8 cellular contexts compared by ENCODE assay signal in the genomic region with DNA sequence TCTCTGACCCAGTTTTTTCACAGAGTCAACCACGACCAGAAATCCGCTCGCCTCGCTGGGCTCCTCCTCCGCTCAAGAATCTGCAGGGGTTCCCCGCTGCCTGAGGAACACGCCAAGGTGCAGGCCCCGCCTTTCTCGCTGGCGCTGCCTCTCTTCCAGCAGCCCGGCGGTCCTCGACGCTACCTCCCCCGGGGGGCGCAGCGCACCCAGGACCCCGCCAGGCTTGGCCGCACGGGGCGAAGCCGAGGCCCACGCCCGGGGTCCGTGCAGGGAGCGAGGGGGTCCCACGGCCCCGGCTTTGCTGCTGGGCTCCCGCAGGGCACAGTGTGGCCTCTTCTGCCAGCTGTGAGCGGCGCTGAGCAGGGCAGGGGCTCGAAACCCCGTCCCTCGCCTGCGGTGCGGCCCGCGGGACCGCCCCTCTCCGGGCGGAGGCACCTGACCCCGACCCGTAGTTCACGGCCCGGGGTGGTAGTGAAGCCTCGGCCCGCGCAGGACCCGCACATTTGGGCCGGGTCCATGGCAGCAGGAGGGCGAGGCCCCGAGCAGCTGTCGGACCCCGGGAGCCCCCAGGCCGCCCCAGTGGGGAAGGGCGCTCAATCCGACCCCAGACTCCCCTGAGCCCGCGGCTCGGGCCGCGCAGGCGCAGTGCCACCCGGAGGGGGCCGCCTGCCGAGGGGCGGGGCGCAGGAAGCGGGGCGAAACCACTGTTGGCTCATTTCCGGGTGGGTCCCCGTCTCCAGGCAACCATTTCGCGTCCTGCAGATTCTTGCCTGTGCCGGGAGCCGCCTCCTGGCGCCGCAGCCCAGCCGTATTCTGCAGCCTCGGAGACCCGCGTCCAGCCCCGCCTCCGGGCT. TPM values are rescaled to one million over a fixed set of nuclear protein-coding genes. Genes with fewer than 3 reads are reported as not detected.
DNase-seq lines count a peak whose midpoint lies in the region; ATAC-seq and TF ChIP-seq lines count a peak whose summit lies in the region.

No MANE protein-coding gene starts in this region.

- CTCF ChIA-PET in OCI-LY7 (lab: Charles Lee; ENCODE audit: unreplicated experiment): no interaction called here

- H3K27me3 ChIP-seq in esophagus (ENCODE audit: control insufficient read depth in 1 of 2, insufficient read depth in 2 of 2, low read length in 2 of 2) (no peaks in the 10 kb centered on the region), mucosa of stomach (ENCODE audit: control insufficient read depth, insufficient read depth, low read length) (peaks cover 15% of the 10 kb centered on the region)

- peak overlapping the region; percentile 69 for H3K4me2 ChIP-seq in OCI-LY7 (ENCODE audit: low read length)

- TF ChIP-seq CTCF in OCI-LY7 (conservative IDR thresholded peaks at IDR 0.05; ENCODE audit: low read length): 0 out of 2 replicates have a peak, but pooled peaks have one; percentile 14

- H3K36me3 Mint-ChIP-seq in IgD-negative memory B cell: no peaks in the 10 kb centered on the region

- POLR2A ChIA-PET in OCI-LY7 (lab: Charles Lee): no interaction called here

- peak overlapping the region; percentile 12 for H3K27ac ChIP-seq in OCI-LY7 (ENCODE audit: low read depth, low read length, poor library complexity, severe bottlenecking)
- peak overlapping the region; percentile 77 to 81 for H3K27ac ChIP-seq in esophagus (ENCODE audit: low read depth in 2 of 2, low read length in 1 of 2)

- 0 to 1% methylated on average over 67 to 84 of the region's 84 CpGs for WGBS in esophagus, 2 donors

- intact Hi-C loops in OCI-LY7 (cut with micrococcal nuclease; ENCODE audit: unreplicated experiment): no loop called here

- H3K9me3 ChIP-seq in OCI-LY7 (ENCODE audit: low read length): peaks cover 10% of the 10 kb centered on the region; the same call in 1 of the 2 replicates
- peaks cover 0 to 3% of the 10 kb centered on the region in 2 donors for H3K9me3 ChIP-seq in esophagus (ENCODE audit: control insufficient read depth in 2 of 2, insufficient read depth in 1 of 2, low read depth in 1 of 2, low read length in 1 of 2)
- no peaks in the 10 kb centered on the region for H3K9me3 ChIP-seq in mucosa of stomach (ENCODE audit: control insufficient read depth, low read length)

- H3K79me2 ChIP-seq in OCI-LY7 (ENCODE audit: insufficient read depth, low read depth, low read length): no peaks in the 10 kb centered on the region

- H3K9ac ChIP-seq in mucosa of stomach (ENCODE audit: low read length): peak overlapping the region; percentile 87

- no peaks in the 10 kb centered on the region for H3K9me2 ChIP-seq in OCI-LY7 (ENCODE audit: insufficient read depth, low read length)

- H3K4me1 Mint-ChIP-seq in IgD-negative memory B cell: peaks cover 3 to 4% (median 4%) of the 10 kb centered on the region in 3 donors

- H3K27me3 Mint-ChIP-seq in IgD-negative memory B cell: no peaks in the 10 kb centered on the region

- ATAC-seq in GM21528 (IDR thresholded peaks at IDR 0.05; ENCODE audit: low FRiP score, unreplicated experiment): peak; percentile 82

- H3K4me3 ChIP-seq in OCI-LY7 (ENCODE audit: low read depth, low read length, poor library complexity, severe bottlenecking): peak overlapping the region; percentile 76
- peak overlapping the region; percentile 56 to 66 for H3K4me3 ChIP-seq in esophagus (ENCODE audit: low read depth in 1 of 2, low read length in 2 of 2)
- peak overlapping the region; percentile 74 for H3K4me3 ChIP-seq in mucosa of stomach (ENCODE audit: low read length)

- no peaks in the 10 kb centered on the region for H3K36me3 ChIP-seq in OCI-LY7 (ENCODE audit: insufficient read depth, low read length)
- no peaks in the 10 kb centered on the region for H3K36me3 ChIP-seq in esophagus (ENCODE audit: control insufficient read depth in 2 of 2, insufficient read depth in 2 of 2, low read length in 1 of 2)
- no peaks in the 10 kb centered on the region for H3K36me3 ChIP-seq in mucosa of stomach (ENCODE audit: control insufficient read depth, insufficient read depth, low read length)

- DNase-seq in DMS 273 treated with DMSO at 0.1 percent for 48 hours (lab: John Stamatoyannopoulos, UW) (peak; percentile 69), OCI-LY7 (ENCODE audit: low spot score) (peak; percentile 94), activated T-cell treated with anti-CD3 and anti-CD28 coated beads for 48 hours (ENCODE audit: low read depth) (peak; percentile 93)
- peak; percentile 87 to 89 for DNase-seq in stimulated activated CD8-positive, alpha-beta memory T cell treated with anti-CD3 and anti-CD28 coated beads, Interleukin-4, amount 100 ng/mL, for 4 hours (ENCODE audit: low read depth in 2 of 2, low spot score in 1 of 2)

- H2AFZ ChIP-seq in OCI-LY7 (ENCODE audit: low read length): peak overlapping the region; percentile 86

- H3K27ac Mint-ChIP-seq in IgD-negative memory B cell: peak overlapping the region; percentile 89 to 96 (median 93)

- no peaks in the 10 kb centered on the region for H4K20me1 ChIP-seq in OCI-LY7 (ENCODE audit: insufficient read depth, low read length)

- H3K4me3 Mint-ChIP-seq in IgD-negative memory B cell: peak overlapping the region; percentile 80 to 96 (median 88)

- H3K9me3 Mint-ChIP-seq in IgD-negative memory B cell: peaks cover 0 to 10% (median 4%) of the 10 kb centered on the region in 3 donors

- H3K4me1 ChIP-seq in OCI-LY7 (ENCODE audit: insufficient read depth, low read length, poor library complexity, severe bottlenecking) (peaks cover 10% of the 10 kb centered on the region), esophagus (ENCODE audit: control insufficient read depth in 2 of 2, insufficient read depth in 2 of 2, low read length in 1 of 2) (peaks cover 8 to 21% of the 10 kb centered on the region in 2 donors), mucosa of stomach (ENCODE audit: control insufficient read depth, insufficient read depth, low read length) (peaks cover 10% of the 10 kb centered on the region)

- no TSS peak for BruUV-seq in OCI-LY7 (replicated peaks; lab: Mats Ljungman, UMichigan)

RNA-seq across cellular contexts. Expression of a gene that starts 10.0 kb away (rescaled TPM):
- polyA plus RNA-seq in IgD-negative memory B cell (5.8 TPM), esophagus (10 to 100 TPM in 1 of 2 donors, 1 to 10 TPM in 1; 3.4 to 11.6 TPM)
- total RNA-seq in OCI-LY7 (2014; rRNA removed; shearing (Covaris generic)): not detected in 2 replicates
- not detected in 2 replicates for total RNA-seq in OCI-LY7 (2022)

RNA-seq across cellular contexts. Expression of a gene that starts 56.2 kb away (rescaled TPM):
- polyA plus RNA-seq in IgD-negative memory B cell (20.3 TPM), esophagus (10 to 100 TPM; 12.2 to 16.3 TPM)
- total RNA-seq in OCI-LY7 (2014; rRNA removed; shearing (Covaris generic)): 7.0 and 10.4 TPM in 2 replicates
- 4.8 and 5.2 TPM in 2 replicates for total RNA-seq in OCI-LY7 (2022)

Comparison
In these comparisons a context has a peak if more than half of its experiments do, and no peak if none do; other contexts are left out.
1. Peak in every context shown above with its lines: DNase-seq, ATAC-seq, H3K4me3 ChIP-seq and H3K27ac ChIP-seq.